ENCODE assay signal across 18 cellular contexts in the genomic region with DNA sequence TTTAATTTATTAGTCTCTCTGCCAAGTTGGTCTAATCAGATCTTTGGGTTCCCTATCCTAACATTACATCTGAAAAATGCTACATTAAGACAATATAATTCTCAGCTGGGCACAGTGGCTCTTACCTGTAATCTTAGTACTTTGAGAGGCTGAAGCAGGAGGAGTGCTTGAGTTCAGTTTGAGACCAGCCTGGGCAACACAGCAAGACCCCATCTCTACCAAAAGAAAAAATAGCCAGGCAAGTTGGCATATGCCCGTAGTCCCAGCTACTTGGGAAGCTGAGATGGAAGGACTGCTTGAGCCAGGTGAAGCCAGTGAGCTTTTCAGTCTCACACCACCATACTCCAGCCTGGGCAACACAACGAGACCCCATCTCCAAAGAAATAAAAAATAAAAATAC.
A peak's percentile ranks its signal among the peaks of the same experiment; 100 is the strongest.
DNase-seq lines count a peak whose midpoint lies in the region; ATAC-seq and TF ChIP-seq lines count a peak whose summit lies in the region.
"Had no signal": no experiment of that assay in that cellular context is flagged by ENCODE, and none has a peak within 500 bp of the region (broad histone marks: within the 10 kb centered on the region; RNA-seq: fewer than 3 reads in every experiment).

No MANE protein-coding gene starts in this region.

- no peaks in the 10 kb centered on the region for H3K9me2 ChIP-seq in Karpas-422 (replicated peaks; ENCODE audit: insufficient read depth, low read length)

- H3K4me1 ChIP-seq in Karpas-422 (ENCODE audit: low read length), result peaks cover 87% of the 10 kb centered on the region
- H3K4me1 ChIP-seq in neuronal stem cell (ENCODE audit: control insufficient read depth in 2 of 2, insufficient read depth in 1 of 2, low read depth in 1 of 2, low read length in 2 of 2), result peaks cover 0 to 7% of the 10 kb centered on the region in 2 donors
- no peaks in the 10 kb centered on the region for H3K4me1 ChIP-seq in lower lobe of right lung
- H3K4me1 ChIP-seq: BLaER1 had no signal

- no peak overlapping the region for H3K23ac ChIP-seq in neuronal stem cell (ENCODE audit: low read depth, low read length, poor library complexity)

- H3K27ac ChIP-seq in Karpas-422 (ENCODE audit: low read length) (peak overlapping the region; percentile 57), neuronal stem cell (replicated peaks; ENCODE audit: low read length) (no peak overlapping the region), lower lobe of right lung (no peak overlapping the region)
- H3K27ac ChIP-seq: 22Rv1, BLaER1, C4-2B had no signal

- no peak overlapping the region for H3K4me3 Mint-ChIP-seq in activated naive CD4-positive, alpha-beta T cell treated with anti-CD3 and anti-CD28 coated beads, Interleukin-2, amount 50 U/mL, for 24 hours
- H3K4me3 Mint-ChIP-seq: B cell; CD4-positive, CD25-positive, alpha-beta regulatory T cell; CD8-positive, alpha-beta T cell; GM23338 had no signal

- peak overlapping the region; percentile 6 for H3K14ac ChIP-seq in neuronal stem cell (ENCODE audit: low read length)

- H3K36me3 ChIP-seq in Karpas-422 (ENCODE audit: insufficient read depth, low read length), result peaks cover 16% of the 10 kb centered on the region
- H3K36me3 ChIP-seq in neuronal stem cell (replicated peaks in 1 of 2; ENCODE audit: control insufficient read depth in 2 of 2, insufficient read depth in 2 of 2, low read length in 2 of 2), result no peaks in the 10 kb centered on the region
- H3K36me3 ChIP-seq in lower lobe of right lung, result no peaks in the 10 kb centered on the region

- no peak overlapping the region for H4K8ac ChIP-seq in neuronal stem cell (ENCODE audit: low read depth, low read length)

- H3K9me3 ChIP-seq in Karpas-422 (ENCODE audit: low read length) (no peaks in the 10 kb centered on the region), neuronal stem cell (replicated peaks in 1 of 2; ENCODE audit: control insufficient read depth in 2 of 2, insufficient read depth in 1 of 2, low read depth in 1 of 2, low read length in 2 of 2) (no peaks in the 10 kb centered on the region), lower lobe of right lung (no peaks in the 10 kb centered on the region)
- H3K9me3 ChIP-seq: Caco-2 had no signal

- no peaks in the 10 kb centered on the region for H4K20me1 ChIP-seq in Karpas-422 (ENCODE audit: insufficient read depth, low read depth, low read length)
- H4K20me1 ChIP-seq: BLaER1 had no signal

- H3K9ac ChIP-seq in Karpas-422 (ENCODE audit: low read length) (no peak overlapping the region), neuronal stem cell (ENCODE audit: low read depth, low read length, poor library complexity) (no peak overlapping the region)
- H3K9ac ChIP-seq: BLaER1 had no signal

- H2AK5ac ChIP-seq in neuronal stem cell (ENCODE audit: low read depth, low read length), result no peak overlapping the region

- H2BK12ac ChIP-seq in neuronal stem cell (ENCODE audit: low read length), result no peak overlapping the region

- TF ChIP-seq CTCF in lower lobe of right lung (IDR thresholded peaks at IDR 0.05) (no peak), omental fat pad (IDR thresholded peaks at IDR 0.05) (no peak)

- H2AFZ ChIP-seq in Karpas-422 (ENCODE audit: low read length), result no peak overlapping the region
- H2AFZ ChIP-seq in neuronal stem cell (ENCODE audit: low read length), result no peak overlapping the region
- H2AFZ ChIP-seq: GM23338 had no signal

- DNase-seq in activated naive CD4-positive, alpha-beta T cell (lab: John Stamatoyannopoulos, UW), result no peak
- DNase-seq in Karpas-422 (no peak), neuronal stem cell (ENCODE audit: low spot score) (no peak), HPDE6-E6E7 (ENCODE audit: extremely low spot score) (no peak), lower lobe of right lung (no peak), omental fat pad (ENCODE audit: low spot score) (no peak)
- DNase-seq: Caco-2; CD4-positive, CD25-positive, alpha-beta regulatory T cell; CD8-positive, alpha-beta T cell; DMS153; DND-41; HCEC 1CT had no signal

- H3K18ac ChIP-seq in neuronal stem cell (ENCODE audit: low read length), result no peak overlapping the region

- no peak overlapping the region for H2BK120ac ChIP-seq in neuronal stem cell (ENCODE audit: low read depth, low read length)

- H3K4me2 ChIP-seq in Karpas-422 (ENCODE audit: low read depth, low read length, poor library complexity, severe bottlenecking) (peak overlapping the region; percentile 36), neuronal stem cell (ENCODE audit: insufficient read depth, low read length, poor library complexity, severe bottlenecking) (no peak overlapping the region)
- H3K4me2 ChIP-seq: BLaER1, GM23338 had no signal

- peaks cover 83% of the 10 kb centered on the region for H3K4me1 Mint-ChIP-seq in activated naive CD4-positive, alpha-beta T cell treated with anti-CD3 and anti-CD28 coated beads, Interleukin-2, amount 50 U/mL, for 24 hours

- H2BK5ac ChIP-seq in neuronal stem cell (ENCODE audit: low read length), result no peak overlapping the region

- H3K4ac ChIP-seq in neuronal stem cell (ENCODE audit: low read length), result no peak overlapping the region

- H3K79me2 ChIP-seq in Karpas-422 (ENCODE audit: low read length), result peaks cover 99% of the 10 kb centered on the region

- peak overlapping the region; percentile 75 for H3K27ac Mint-ChIP-seq in activated naive CD4-positive, alpha-beta T cell treated with anti-CD3 and anti-CD28 coated beads, Interleukin-2, amount 50 U/mL, for 24 hours
- H3K27ac Mint-ChIP-seq: CD4-positive, CD25-positive, alpha-beta regulatory T cell; CD8-positive, alpha-beta T cell; GM23338 had no signal

- ATAC-seq in lower lobe of right lung (no peak), omental fat pad (ENCODE audit: low FRiP score) (no peak)
- ATAC-seq: CD8-positive, alpha-beta T cell; GM23338 had no signal

- WGBS in neuronal stem cell (ENCODE audit: extremely low coverage in 2 of 2, insufficient read length in 2 of 2, insufficient replicate concordance in 1 of 2), 2 donors, result no CpG with 5 or more reads among the region's 2 CpGs

- peaks cover 3% of the 10 kb centered on the region for H3K79me1 ChIP-seq in neuronal stem cell (ENCODE audit: low read depth, low read length)

- intact Hi-C loops in lower lobe of right lung (cut with DNase I), result no loop called here

- no peaks in the 10 kb centered on the region for H3K9me3 Mint-ChIP-seq in activated naive CD4-positive, alpha-beta T cell treated with anti-CD3 and anti-CD28 coated beads, Interleukin-2, amount 50 U/mL, for 24 hours
- H3K9me3 Mint-ChIP-seq: CD8-positive, alpha-beta T cell; GM23338 had no signal

- H3K27me3 ChIP-seq in Karpas-422 (ENCODE audit: low read length) (no peaks in the 10 kb centered on the region), neuronal stem cell (ENCODE audit: control insufficient read depth in 3 of 3, insufficient read depth in 3 of 3, low read depth in 1 of 3, low read length in 3 of 3) (no peaks in the 10 kb centered on the region), lower lobe of right lung (ENCODE audit: low read depth) (no peaks in the 10 kb centered on the region)
- H3K27me3 ChIP-seq: BLaER1 had no signal

- H3K4me3 ChIP-seq in Karpas-422 (ENCODE audit: low read length) (no peak overlapping the region), neuronal stem cell (ENCODE audit: low read length in 2 of 2) (no peak overlapping the region), lower lobe of right lung (no peak overlapping the region)
- H3K4me3 ChIP-seq: BLaER1, GM23338 had no signal

- H3K27me3 Mint-ChIP-seq in activated naive CD4-positive, alpha-beta T cell treated with anti-CD3 and anti-CD28 coated beads, Interleukin-2, amount 50 U/mL, for 24 hours, result no peaks in the 10 kb centered on the region
- H3K27me3 Mint-ChIP-seq: B cell; CD4-positive, CD25-positive, alpha-beta regulatory T cell had no signal

- peaks cover 2% of the 10 kb centered on the region for H3K36me3 Mint-ChIP-seq in activated naive CD4-positive, alpha-beta T cell treated with anti-CD3 and anti-CD28 coated beads, Interleukin-2, amount 50 U/mL, for 24 hours

- H2BK15ac ChIP-seq in neuronal stem cell (ENCODE audit: low read length), result no peak overlapping the region

- no peak overlapping the region for H4K91ac ChIP-seq in neuronal stem cell (ENCODE audit: low read depth, low read length, poor library complexity)
